1 cellular context compared by ENCODE assay signal in the genomic region with DNA sequence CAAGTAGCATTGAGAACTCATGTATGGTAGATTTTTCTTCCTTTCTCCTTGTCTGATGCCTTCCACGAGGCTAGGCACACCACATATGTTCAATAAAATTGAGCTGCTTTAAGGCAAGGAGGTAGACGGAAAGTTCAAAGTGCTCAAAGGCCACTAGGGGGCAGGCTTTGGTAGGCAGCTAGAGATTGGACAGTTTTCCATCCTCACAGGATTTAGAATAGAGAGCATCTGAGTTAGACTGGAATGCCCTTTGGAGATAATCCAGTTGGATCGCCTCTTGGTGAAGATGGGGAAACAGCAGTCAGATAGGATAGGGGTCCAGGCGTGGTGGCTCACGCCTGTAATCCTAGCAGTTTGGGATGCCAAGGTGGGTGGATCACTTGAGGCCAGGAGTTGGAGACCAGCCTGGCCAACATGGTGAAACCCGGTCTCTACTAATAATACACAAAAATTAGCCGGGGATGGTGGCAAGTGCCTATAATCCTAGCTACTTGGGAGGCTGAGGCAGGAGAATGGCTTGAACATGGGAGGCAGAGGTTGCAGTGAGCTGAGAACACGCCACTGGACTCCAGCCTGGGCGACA.
TF ChIP-seq lines count a peak whose summit lies in the region.

No MANE protein-coding gene starts in this region.

TF ChIP-seq in HCT116, 20 proteins besides CTCF, POLR2A, EP300 and RAD21:
- TF ChIP-seq TCF7L2 (IDR thresholded peaks at IDR 0.05; ENCODE audit: borderline replicate concordance, extremely low read depth, insufficient read depth, insufficient read length), result peak; percentile 46
- TF ChIP-seq, protein P1, sequence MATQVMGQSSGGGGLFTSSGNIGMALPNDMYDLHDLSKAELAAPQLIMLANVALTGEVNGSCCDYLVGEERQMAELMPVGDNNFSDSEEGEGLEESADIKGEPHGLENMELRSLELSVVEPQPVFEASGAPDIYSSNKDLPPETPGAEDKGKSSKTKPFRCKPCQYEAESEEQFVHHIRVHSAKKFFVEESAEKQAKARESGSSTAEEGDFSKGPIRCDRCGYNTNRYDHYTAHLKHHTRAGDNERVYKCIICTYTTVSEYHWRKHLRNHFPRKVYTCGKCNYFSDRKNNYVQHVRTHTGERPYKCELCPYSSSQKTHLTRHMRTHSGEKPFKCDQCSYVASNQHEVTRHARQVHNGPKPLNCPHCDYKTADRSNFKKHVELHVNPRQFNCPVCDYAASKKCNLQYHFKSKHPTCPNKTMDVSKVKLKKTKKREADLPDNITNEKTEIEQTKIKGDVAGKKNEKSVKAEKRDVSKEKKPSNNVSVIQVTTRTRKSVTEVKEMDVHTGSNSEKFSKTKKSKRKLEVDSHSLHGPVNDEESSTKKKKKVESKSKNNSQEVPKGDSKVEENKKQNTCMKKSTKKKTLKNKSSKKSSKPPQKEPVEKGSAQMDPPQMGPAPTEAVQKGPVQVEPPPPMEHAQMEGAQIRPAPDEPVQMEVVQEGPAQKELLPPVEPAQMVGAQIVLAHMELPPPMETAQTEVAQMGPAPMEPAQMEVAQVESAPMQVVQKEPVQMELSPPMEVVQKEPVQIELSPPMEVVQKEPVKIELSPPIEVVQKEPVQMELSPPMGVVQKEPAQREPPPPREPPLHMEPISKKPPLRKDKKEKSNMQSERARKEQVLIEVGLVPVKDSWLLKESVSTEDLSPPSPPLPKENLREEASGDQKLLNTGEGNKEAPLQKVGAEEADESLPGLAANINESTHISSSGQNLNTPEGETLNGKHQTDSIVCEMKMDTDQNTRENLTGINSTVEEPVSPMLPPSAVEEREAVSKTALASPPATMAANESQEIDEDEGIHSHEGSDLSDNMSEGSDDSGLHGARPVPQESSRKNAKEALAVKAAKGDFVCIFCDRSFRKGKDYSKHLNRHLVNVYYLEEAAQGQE (IDR thresholded peaks at IDR 0.05; ENCODE audit: low read depth), result no peak
TF ChIP-seq in HCT116: peak in this region for 1.
